21 cellular contexts compared by ENCODE assay signal in the genomic region with DNA sequence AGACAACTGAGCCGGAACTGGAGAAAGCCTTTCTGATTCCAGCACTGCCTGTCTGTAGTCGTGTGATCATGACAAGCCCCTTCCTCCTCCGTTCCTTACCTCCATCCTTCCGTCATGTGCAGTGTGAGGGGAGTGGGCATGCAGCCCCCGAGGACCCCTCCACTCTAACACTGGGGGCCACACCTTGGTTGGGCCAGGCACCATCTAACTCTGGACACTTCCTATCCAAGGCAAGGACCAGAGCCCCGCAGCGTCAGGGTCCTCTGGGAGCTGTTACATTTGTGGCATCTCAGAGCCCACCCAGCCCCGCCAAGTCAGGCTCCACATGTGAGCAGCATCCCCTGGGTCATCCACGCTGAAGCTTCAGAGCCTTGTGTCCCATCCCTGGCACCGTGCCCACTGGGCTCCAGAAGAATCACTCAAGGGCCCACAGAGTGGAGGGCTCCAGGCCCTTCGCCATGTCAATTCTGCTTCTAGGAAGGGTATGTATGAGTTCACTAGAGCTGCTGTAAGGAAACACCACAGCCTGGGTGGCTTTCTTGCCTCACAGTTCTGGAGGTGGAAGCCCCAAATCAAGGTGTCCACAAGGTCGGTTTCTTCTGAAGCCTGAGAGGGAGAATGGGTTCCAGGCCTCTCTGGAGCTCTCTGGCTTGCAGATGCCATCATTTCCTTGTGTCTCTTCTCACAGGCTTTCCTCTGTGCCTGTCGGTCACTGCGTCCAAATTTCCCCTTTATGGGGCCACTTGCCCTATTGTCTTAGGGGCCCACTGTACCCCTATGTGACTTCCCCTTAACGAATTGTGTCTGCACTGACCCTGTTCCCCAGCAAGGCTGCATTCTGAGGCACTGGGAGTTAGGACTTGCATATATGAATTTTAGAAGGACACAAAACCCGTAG.
"Had no signal": no experiment of that assay in that cellular context is flagged by ENCODE, and none has a peak within 500 bp of the region (broad histone marks: within the 10 kb centered on the region; RNA-seq: fewer than 3 reads in every experiment).

No MANE protein-coding gene starts in this region.

- DNase-seq: activated CD4-positive, alpha-beta memory T cell treated with anti-CD3 and anti-CD28 coated beads, Interleukin-2, amount 10 ng/mL, durations not matched to agents 7 days and 5 days; activated CD4-positive, alpha-beta T cell treated with anti-CD3 and anti-CD28 coated beads, Interleukin-2, amount 10 ng/mL, durations not matched to agents 24 days and 14 days; activated gamma-delta T cell treated with Interleukin-2 at 50 U/mL for 16 hours; activated T-cell treated with anti-CD3 and anti-CD28 coated beads, Interleukin-2, amount 50 U/mL, for 1 hour; brain microvascular endothelial cell; central memory CD4-positive, alpha-beta T cell; hypothalamus; mucosa of descending colon; nephron progenitor cell; occipital lobe; sigmoid colon; stimulated activated CD4-positive, alpha-beta T cell treated with anti-CD3 and anti-CD28 coated beads, Interleukin-4, amount 100 ng/mL, for 1 hour; stimulated activated naive CD4-positive, alpha-beta T cell treated with Interleukin-2 at 50 U/mL for 16 hours; thyroid gland had no signal

- H3K27ac Mint-ChIP-seq: activated CD4-positive, alpha-beta memory T cell treated with anti-CD3 and anti-CD28 coated beads, Interleukin-2, amount 10 ng/mL, durations not matched to agents 7 days and 5 days; activated CD4-positive, alpha-beta T cell treated with anti-CD3 and anti-CD28 coated beads, Interleukin-2, amount 10 ng/mL, durations not matched to agents 24 days and 14 days; nephron progenitor cell; T-helper 1 cell treated with Interleukin-12 subunit alpha and Interleukin-12 subunit beta and Interleukin-4 antibody, amounts not matched to agents 30 μg/mL and 1 μg/mL, for 36 hours had no signal

- H3K27me3 Mint-ChIP-seq: activated CD4-positive, alpha-beta memory T cell treated with anti-CD3 and anti-CD28 coated beads, Interleukin-2, amount 10 ng/mL, durations not matched to agents 7 days and 5 days; activated CD4-positive, alpha-beta T cell treated with anti-CD3 and anti-CD28 coated beads, Interleukin-2, amount 10 ng/mL, durations not matched to agents 24 days and 14 days had no signal

- H3K4me3 Mint-ChIP-seq: activated CD4-positive, alpha-beta memory T cell treated with anti-CD3 and anti-CD28 coated beads, Interleukin-2, amount 10 ng/mL, durations not matched to agents 7 days and 5 days; activated CD4-positive, alpha-beta T cell treated with anti-CD3 and anti-CD28 coated beads, Interleukin-2, amount 10 ng/mL, durations not matched to agents 24 days and 14 days; nephron progenitor cell; T-helper 1 cell treated with Interleukin-12 subunit alpha and Interleukin-12 subunit beta and Interleukin-4 antibody, amounts not matched to agents 30 μg/mL and 1 μg/mL, for 36 hours had no signal

- H3K27me3 ChIP-seq: ascending aorta, brain microvascular endothelial cell, sigmoid colon, thyroid gland had no signal

- H3K36me3 ChIP-seq: ascending aorta, brain microvascular endothelial cell, gastroesophageal sphincter, sigmoid colon, thyroid gland had no signal

- H3K9me3 ChIP-seq: thyroid gland had no signal

- H3K27ac ChIP-seq: ascending aorta, brain microvascular endothelial cell, epithelial cell of prostate, gastroesophageal sphincter, sigmoid colon, thyroid gland had no signal

- H3K36me3 Mint-ChIP-seq: activated naive CD4-positive, alpha-beta T cell treated with anti-CD3 and anti-CD28 coated beads, Interleukin-2, amount 50 U/mL, for 72 hours had no signal

- H3K4me1 ChIP-seq: ascending aorta, gastroesophageal sphincter, sigmoid colon, thyroid gland had no signal

- ATAC-seq: activated CD4-positive, CD25-positive, alpha-beta regulatory T cell treated with anti-CD3 and anti-CD28 coated beads, Interleukin-2, amount 50 U/mL, for 24 hours; activated naive CD4-positive, alpha-beta T cell treated with anti-CD3 and anti-CD28 coated beads, Interleukin-2, amount 50 U/mL, for 72 hours; gastroesophageal sphincter; mucosa of descending colon had no signal

- H3K4me3 ChIP-seq: ascending aorta, gastroesophageal sphincter, mucosa of descending colon, sigmoid colon, smooth muscle cell, thyroid gland had no signal

- H3K4me1 Mint-ChIP-seq: activated CD4-positive, alpha-beta memory T cell treated with anti-CD3 and anti-CD28 coated beads, Interleukin-2, amount 10 ng/mL, durations not matched to agents 7 days and 5 days had no signal
